2 cellular contexts compared by ENCODE assay signal in genomic region chr7:7148799-7149481, GRCh38.
A peak's percentile ranks its signal among the peaks of the same experiment; 100 is the strongest.
TF ChIP-seq lines count a peak whose summit lies in the region.

No MANE protein-coding gene starts in this region.

TF ChIP-seq in HepG2, 621 proteins besides CTCF, POLR2A, EP300 and RAD21 (continues in another document):
- TF ChIP-seq KMT2A (CRISPR knock-in tag; IDR thresholded peaks at IDR 0.05): peak; percentile 37; the same call in 1 of the 2 replicates
- TF ChIP-seq, protein P1, sequence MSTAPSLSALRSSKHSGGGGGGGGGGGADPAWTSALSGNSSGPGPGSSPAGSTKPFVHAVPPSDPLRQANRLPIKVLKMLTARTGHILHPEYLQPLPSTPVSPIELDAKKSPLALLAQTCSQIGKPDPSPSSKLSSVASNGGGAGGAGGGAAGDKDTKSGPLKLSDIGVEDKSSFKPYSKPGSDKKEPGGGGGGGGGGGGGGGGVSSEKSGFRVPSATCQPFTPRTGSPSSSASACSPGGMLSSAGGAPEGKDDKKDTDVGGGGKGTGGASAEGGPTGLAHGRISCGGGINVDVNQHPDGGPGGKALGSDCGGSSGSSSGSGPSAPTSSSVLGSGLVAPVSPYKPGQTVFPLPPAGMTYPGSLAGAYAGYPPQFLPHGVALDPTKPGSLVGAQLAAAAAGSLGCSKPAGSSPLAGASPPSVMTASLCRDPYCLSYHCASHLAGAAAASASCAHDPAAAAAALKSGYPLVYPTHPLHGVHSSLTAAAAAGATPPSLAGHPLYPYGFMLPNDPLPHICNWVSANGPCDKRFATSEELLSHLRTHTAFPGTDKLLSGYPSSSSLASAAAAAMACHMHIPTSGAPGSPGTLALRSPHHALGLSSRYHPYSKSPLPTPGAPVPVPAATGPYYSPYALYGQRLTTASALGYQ (CRISPR knock-in tag; IDR thresholded peaks at IDR 0.05): no peak
- peak; percentile 61; the same call in 1 of the 2 replicates for TF ChIP-seq SOX5 (CRISPR knock-in tag; IDR thresholded peaks at IDR 0.05; ENCODE audit: borderline replicate concordance)
- TF ChIP-seq HNF4A (CRISPR knock-in tag; IDR thresholded peaks at IDR 0.05): peak; percentile 55
- no peak for TF ChIP-seq MTF2 (CRISPR knock-in tag; IDR thresholded peaks at IDR 0.05; ENCODE audit: borderline replicate concordance)
- TF ChIP-seq ARID5B (CRISPR knock-in tag; IDR thresholded peaks at IDR 0.05): peak; percentile 79
- 0 out of 2 replicates have a peak, but pooled peaks have one; percentile 39 for TF ChIP-seq PHF21A (CRISPR knock-in tag; IDR thresholded peaks at IDR 0.05)
- no peak for TF ChIP-seq ATM (IDR thresholded peaks at IDR 0.05; ENCODE audit: borderline replicate concordance)
- peak; percentile 69; the same call in 1 of the 2 replicates for TF ChIP-seq TGIF2 (CRISPR knock-in tag; IDR thresholded peaks at IDR 0.05)
- TF ChIP-seq NCOA2 (CRISPR knock-in tag; IDR thresholded peaks at IDR 0.05): peak; percentile 67
- no peak for TF ChIP-seq NR2F2 (IDR thresholded peaks at IDR 0.05; ENCODE audit: borderline replicate concordance, low read depth)
- peak; percentile 30; the same call in 1 of the 2 replicates for TF ChIP-seq BCL6 (CRISPR knock-in tag; IDR thresholded peaks at IDR 0.05)
- no peak for TF ChIP-seq SOX6 (IDR thresholded peaks at IDR 0.05)
- peak; percentile 81 for TF ChIP-seq SOX6 (CRISPR knock-in tag; IDR thresholded peaks at IDR 0.05)
- no peak for TF ChIP-seq MAZ (IDR thresholded peaks at IDR 0.05; ENCODE audit: borderline replicate concordance, low read depth, low read length)
- TF ChIP-seq MAZ (CRISPR knock-in tag; IDR thresholded peaks at IDR 0.05; ENCODE audit: low read depth): no peak
- 0 out of 2 replicates have a peak, but pooled peaks have one; percentile 39 for TF ChIP-seq NAIF1 (CRISPR knock-in tag; IDR thresholded peaks at IDR 0.05; ENCODE audit: borderline replicate concordance)
- TF ChIP-seq ZNF577 (CRISPR knock-in tag; IDR thresholded peaks at IDR 0.05; ENCODE audit: borderline replicate concordance, low read depth): no peak
- no peak for TF ChIP-seq ZNF136 (CRISPR knock-in tag; IDR thresholded peaks at IDR 0.05; ENCODE audit: low read depth)
- TF ChIP-seq TCF7 (IDR thresholded peaks at IDR 0.05; ENCODE audit: low read depth): peak; percentile 23
- TF ChIP-seq MAX (IDR thresholded peaks at IDR 0.05): peak; percentile 75
- TF ChIP-seq TRIM24 (CRISPR knock-in tag; IDR thresholded peaks at IDR 0.05): peak; percentile 33; the same call in 1 of the 2 replicates
- TF ChIP-seq MXD3 (CRISPR knock-in tag; IDR thresholded peaks at IDR 0.05): no peak
- TF ChIP-seq CEBPB (IDR thresholded peaks at IDR 0.05; ENCODE audit: borderline replicate concordance, low read depth, low read length): peak; percentile 58; the same call in 1 of the 2 replicates
- peak; percentile 25; the same call in 1 of the 2 replicates for TF ChIP-seq MYC (CRISPR knock-in tag; IDR thresholded peaks at IDR 0.05; ENCODE audit: borderline replicate concordance)
- TF ChIP-seq, protein P2, sequence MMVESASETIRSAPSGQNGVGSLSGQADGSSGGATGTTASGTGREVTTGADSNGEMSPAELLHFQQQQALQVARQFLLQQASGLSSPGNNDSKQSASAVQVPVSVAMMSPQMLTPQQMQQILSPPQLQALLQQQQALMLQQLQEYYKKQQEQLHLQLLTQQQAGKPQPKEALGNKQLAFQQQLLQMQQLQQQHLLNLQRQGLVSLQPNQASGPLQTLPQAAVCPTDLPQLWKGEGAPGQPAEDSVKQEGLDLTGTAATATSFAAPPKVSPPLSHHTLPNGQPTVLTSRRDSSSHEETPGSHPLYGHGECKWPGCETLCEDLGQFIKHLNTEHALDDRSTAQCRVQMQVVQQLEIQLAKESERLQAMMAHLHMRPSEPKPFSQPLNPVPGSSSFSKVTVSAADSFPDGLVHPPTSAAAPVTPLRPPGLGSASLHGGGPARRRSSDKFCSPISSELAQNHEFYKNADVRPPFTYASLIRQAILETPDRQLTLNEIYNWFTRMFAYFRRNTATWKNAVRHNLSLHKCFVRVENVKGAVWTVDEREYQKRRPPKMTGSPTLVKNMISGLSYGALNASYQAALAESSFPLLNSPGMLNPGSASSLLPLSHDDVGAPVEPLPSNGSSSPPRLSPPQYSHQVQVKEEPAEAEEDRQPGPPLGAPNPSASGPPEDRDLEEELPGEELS (CRISPR knock-in tag; IDR thresholded peaks at IDR 0.05): peak; percentile 42; the same call in 1 of the 2 replicates

TF ChIP-seq in SK-N-SH, 30 proteins besides CTCF, POLR2A, EP300 and RAD21:
- TF ChIP-seq ZBTB33 (IDR thresholded peaks at IDR 0.05; ENCODE audit: borderline replicate concordance, low read depth) (no peak), YY1 (IDR thresholded peaks at IDR 0.05; ENCODE audit: low read depth) (no peak), RFX5 (IDR thresholded peaks at IDR 0.05; ENCODE audit: low read length) (no peak)
